ENCODE assay signal across 21 cellular contexts in the genomic region with DNA sequence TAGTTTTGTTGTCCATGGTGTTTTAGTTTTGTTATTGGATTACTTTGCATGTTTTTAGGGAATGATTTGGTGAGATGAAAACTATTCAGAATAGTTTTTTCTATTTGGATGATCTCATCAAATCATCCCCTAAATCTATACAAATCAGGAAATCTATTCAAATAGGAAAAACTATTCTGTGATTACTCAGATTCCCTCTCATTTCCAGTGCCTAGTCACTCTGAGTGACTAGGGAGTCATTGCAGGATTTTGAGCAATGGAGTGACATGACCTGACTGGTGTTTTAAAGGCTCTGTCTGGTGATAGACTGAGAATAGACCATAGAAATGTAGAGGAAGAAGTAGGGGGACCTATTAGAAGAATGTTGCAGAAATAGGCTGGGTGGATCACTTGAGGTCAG.
DNase-seq lines count a peak whose midpoint lies in the region; ATAC-seq and TF ChIP-seq lines count a peak whose summit lies in the region.
"Had no signal": no experiment of that assay in that cellular context is flagged by ENCODE, and none has a peak within 500 bp of the region (broad histone marks: within the 10 kb centered on the region; RNA-seq: fewer than 3 reads in every experiment).

No MANE protein-coding gene starts in this region.

- no peaks in the 10 kb centered on the region for H3K4me1 Mint-ChIP-seq in activated naive CD4-positive, alpha-beta T cell treated with anti-CD3 and anti-CD28 coated beads, Interleukin-2, amount 10 ng/mL, durations not matched to agents 7 days and 5 days

- in situ Hi-C loops in mammary epithelial cell (cut with MboI; ENCODE audit: low sequenced_read_pairs in 2 of 2) = no loop called here

- no peaks in the 10 kb centered on the region for H3K9me3 Mint-ChIP-seq in activated naive CD4-positive, alpha-beta T cell treated with anti-CD3 and anti-CD28 coated beads, Interleukin-2, amount 10 ng/mL, durations not matched to agents 7 days and 5 days

- H3K4me3 ChIP-seq in mammary epithelial cell (replicated peaks in 1 of 3; ENCODE audit: insufficient read depth in 1 of 3, low read depth in 2 of 3, low read length in 3 of 3) (no peak overlapping the region), fibroblast of mammary gland (ENCODE audit: control insufficient read depth, low read depth, low read length) (no peak overlapping the region)
- H3K4me3 ChIP-seq: HAP-1, K562, Peyer's patch, SK-N-MC had no signal

- no TSS peak for BruUV-seq in mammary epithelial cell (replicated peaks; lab: Mats Ljungman, UMichigan)

- H3K4me3 Mint-ChIP-seq in activated naive CD4-positive, alpha-beta T cell treated with anti-CD3 and anti-CD28 coated beads, Interleukin-2, amount 10 ng/mL, durations not matched to agents 7 days and 5 days = no peak overlapping the region

- H3K9ac ChIP-seq in mammary epithelial cell (ENCODE audit: insufficient read depth, low read length) = no peak overlapping the region

- no peaks in the 10 kb centered on the region for H3K9me3 ChIP-seq in mammary epithelial cell (replicated peaks; ENCODE audit: insufficient read depth, low read length)
- H3K9me3 ChIP-seq: HAP-1, Peyer's patch had no signal

- peak; percentile 10 for DNase-seq in HT1080 (ENCODE audit: low read depth)
- DNase-seq in mammary epithelial cell = no peak
- DNase-seq in fibroblast of mammary gland (ENCODE audit: low read depth) = peak; percentile 33
- DNase-seq in activated naive CD4-positive, alpha-beta T cell treated with anti-CD3 and anti-CD28 coated beads, Interleukin-2, amount 10 ng/mL, durations not matched to agents 7 days and 5 days = no peak
- no peak for DNase-seq in inferior parietal cortex (ENCODE audit: extremely low spot score)
- DNase-seq: ACHN; AML-193; DMS79 treated with DMSO at 0.1 percent for 48 hours; NCI-H1105; NCI-H1694 treated with DMSO at 0.1 percent for 48 hours; NCI-H510A; NCI-H748 treated with DMSO at 0.1 percent for 48 hours; NK-92 treated with Interleukin-12 subunit alpha and Interleukin-12 subunit beta, amount 100 ng/mL, for 24 hours; Peyer's patch; SHP77 had no signal

- dilution Hi-C loops in mammary epithelial cell (cut with HindIII; ENCODE audit: low sequenced_read_pairs) = no loop called here

- TF ChIP-seq CTCF in mammary epithelial cell (conservative IDR thresholded peaks at IDR 0.05 in 1 of 2, IDR thresholded peaks at IDR 0.05 in 1 of 2; ENCODE audit: extremely low read depth in 1 of 2, insufficient read depth in 1 of 2, low read depth in 1 of 2, low read length in 2 of 2) (no peak), fibroblast of mammary gland (conservative IDR thresholded peaks at IDR 0.05; ENCODE audit: control insufficient read depth, insufficient read depth, low read depth, low read length) (no peak)

- H4K20me1 ChIP-seq in mammary epithelial cell (ENCODE audit: insufficient read depth, low read length) = no peaks in the 10 kb centered on the region

- no peaks in the 10 kb centered on the region for H3K27me3 Mint-ChIP-seq in activated naive CD4-positive, alpha-beta T cell treated with anti-CD3 and anti-CD28 coated beads, Interleukin-2, amount 10 ng/mL, durations not matched to agents 7 days and 5 days

- no peak overlapping the region for H3K27ac Mint-ChIP-seq in activated naive CD4-positive, alpha-beta T cell treated with anti-CD3 and anti-CD28 coated beads, Interleukin-2, amount 10 ng/mL, durations not matched to agents 7 days and 5 days

- H3K27ac ChIP-seq in mammary epithelial cell (ENCODE audit: insufficient read depth, low read depth, low read length) = peak overlapping the region; percentile 73
- H3K27ac ChIP-seq: C4-2B, Peyer's patch, SK-N-MC had no signal

- no peaks in the 10 kb centered on the region for H3K36me3 Mint-ChIP-seq in activated naive CD4-positive, alpha-beta T cell treated with anti-CD3 and anti-CD28 coated beads, Interleukin-2, amount 10 ng/mL, durations not matched to agents 7 days and 5 days

- peaks cover 29% of the 10 kb centered on the region for H3K4me1 ChIP-seq in mammary epithelial cell (ENCODE audit: insufficient read depth, low read length)
- H3K4me1 ChIP-seq: Peyer's patch had no signal

- no peak overlapping the region for H2AFZ ChIP-seq in mammary epithelial cell (ENCODE audit: low read depth, low read length)

- peaks cover 4% of the 10 kb centered on the region for H3K36me3 ChIP-seq in mammary epithelial cell (ENCODE audit: insufficient read depth, low read length)
- H3K36me3 ChIP-seq: HAP-1, Peyer's patch had no signal

- H3K27me3 ChIP-seq in mammary epithelial cell (ENCODE audit: insufficient read depth, low read length) = no peaks in the 10 kb centered on the region
- H3K27me3 ChIP-seq: Peyer's patch had no signal

- ATAC-seq in GM18909 (IDR thresholded peaks at IDR 0.05; ENCODE audit: poor library complexity, unreplicated experiment) = no peak
- ATAC-seq in GM18867 (IDR thresholded peaks at IDR 0.05; ENCODE audit: unreplicated experiment) = no peak
- ATAC-seq: K562 had no signal

- CTCF ChIA-PET in mammary epithelial cell (lab: Charles Lee; ENCODE audit: low non-redundant PET) = no interaction called here
- CTCF ChIA-PET in activated naive CD4-positive, alpha-beta T cell treated with anti-CD3 and anti-CD28 coated beads, Interleukin-2, amount 10 ng/mL, durations not matched to agents 7 days and 5 days (lab: Charles Lee) = no interaction called here

- intact Hi-C loops in mammary epithelial cell (cut with micrococcal nuclease) = no loop called here

- H3K79me2 ChIP-seq in mammary epithelial cell (ENCODE audit: insufficient read depth, low read length) = peaks cover 70% of the 10 kb centered on the region

- H3K4me2 ChIP-seq in mammary epithelial cell (ENCODE audit: insufficient read depth, low read depth, low read length) = no peak overlapping the region

Comparison
In these comparisons a context has a peak if more than half of its experiments do, and no peak if none do; other contexts are left out.
1. DNase-seq: peak in HT1080 (single experiment) and fibroblast of mammary gland (single experiment); none in mammary epithelial cell (single experiment), activated naive CD4-positive, alpha-beta T cell treated with anti-CD3 and anti-CD28 coated beads, Interleukin-2, amount 10 ng/mL, durations not matched to agents 7 days and 5 days (single experiment) and inferior parietal cortex (single experiment).